10 cellular contexts compared by ENCODE assay signal in the genomic region with DNA sequence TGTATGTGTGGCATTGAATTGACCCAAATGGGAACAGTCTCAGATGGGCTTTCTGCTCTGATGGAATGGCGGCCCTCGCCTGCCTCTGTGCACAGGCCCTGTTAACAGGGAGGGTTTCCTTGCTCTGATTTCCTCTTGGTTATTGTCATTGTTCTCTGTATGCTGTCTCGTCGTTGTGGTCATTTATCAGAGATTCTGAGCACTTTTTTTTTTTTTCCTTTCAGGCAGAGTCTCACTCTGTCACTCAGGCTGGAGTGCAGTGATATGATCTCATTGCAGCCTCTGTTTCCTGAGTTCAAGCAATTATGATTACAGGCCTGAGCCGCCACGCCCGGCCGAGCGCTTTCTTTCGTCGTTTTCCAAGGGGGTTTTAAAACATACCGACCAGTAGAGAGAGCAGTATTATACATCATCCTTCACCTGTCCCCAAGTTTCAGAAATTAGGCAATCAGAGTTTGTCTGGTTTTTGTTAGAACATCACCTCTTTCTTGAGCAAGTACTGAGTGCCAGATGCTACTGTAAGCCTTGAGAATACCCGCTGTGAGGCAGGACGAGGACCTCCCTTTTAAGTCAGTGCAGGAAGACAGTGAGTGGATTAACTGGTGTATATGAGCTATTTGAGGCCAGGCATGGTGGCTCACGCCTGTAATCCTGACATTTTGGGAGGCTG. TPM values are rescaled to one million over a fixed set of nuclear protein-coding genes. Genes with fewer than 3 reads are reported as not detected.
DNase-seq lines count a peak whose midpoint lies in the region; ATAC-seq, FAIRE-seq and TF ChIP-seq lines count a peak whose summit lies in the region.
"Had no signal": no experiment of that assay in that cellular context is flagged by ENCODE, and none has a peak within 500 bp of the region (broad histone marks: within the 10 kb centered on the region; RNA-seq: fewer than 3 reads in every experiment).

No MANE protein-coding gene starts in this region.

- FAIRE-seq in GM12878 (lab: Jason Lieb, UNC) (no peak), urothelium cell line (lab: Jason Lieb, UNC) (no peak)
- FAIRE-seq: D721Med had no signal

- TF ChIP-seq CTCF in GM12878 (IDR thresholded peaks at IDR 0.05 in 2 of 3, conservative IDR thresholded peaks at IDR 0.05 in 1 of 3; ENCODE audit: control insufficient read depth in 2 of 3, extremely low read depth in 1 of 3, insufficient read depth in 1 of 3, low read depth in 3 of 3, low read length in 3 of 3) = no peak

- H3K4me3 Mint-ChIP-seq in naive B cell = peak overlapping the region; percentile 0 to 66 (median 39)

- CTCF ChIA-PET in HEK293T (lab: Yijun Ruan, JAX) (no interaction called here), GM12878 (lab: Yijun Ruan, JAX) (interaction anchor here (0.6 to 1.1 kb wide), 4 partner anchors 26 to 247 kb away, joined by 3 read pairs; no protein-coding TSS in a partner anchor)

- RAD21 ChIA-PET in GM12878 (lab: Charles Lee; ENCODE audit: unreplicated experiment) = no interaction called here

- peaks cover 31% of the 10 kb centered on the region for H3K79me2 ChIP-seq in GM12878 (ENCODE audit: control insufficient read depth, insufficient read depth, low read length)

- H3K27me3 ChIP-seq in BLaER1 = no peaks in the 10 kb centered on the region; the same call in 1 of the 2 replicates
- H3K27me3 ChIP-seq in GM12878 (replicated peaks in 1 of 2; ENCODE audit: control insufficient read depth in 2 of 2, insufficient read depth in 2 of 2, low read length in 1 of 2) = no peaks in the 10 kb centered on the region

- TF ChIP-seq RAD21 in GM12878 (IDR thresholded peaks at IDR 0.05; ENCODE audit: insufficient read depth, low read depth, low read length) = no peak

- TF ChIP-seq POLR2A in GM12878 (IDR thresholded peaks at IDR 0.05; ENCODE audit: low read depth, low read length) = no peak

- TF ChIP-seq EP300 in GM12878 (IDR thresholded peaks at IDR 0.05; ENCODE audit: borderline replicate concordance in 1 of 2, control insufficient read depth in 1 of 2, low read depth in 2 of 2, low read length in 2 of 2) = no peak

- POLR2A ChIA-PET in HEK293T (lab: Yijun Ruan, JAX) = no interaction called here
- POLR2A ChIA-PET in GM12878 (lab: Charles Lee) = interaction anchor here (0.5 kb wide), 1 partner anchor 232 kb away, joined by 3 read pairs; no protein-coding TSS in a partner anchor

- H3K4me1 ChIP-seq in BLaER1 (peaks cover 82% of the 10 kb centered on the region), GM12878 (ENCODE audit: control insufficient read depth, insufficient read depth, low read length) (peaks cover 38% of the 10 kb centered on the region)

- H3K4me2 ChIP-seq in BLaER1 = peak overlapping the region; percentile 92
- peak overlapping the region; percentile 36 for H3K4me2 ChIP-seq in GM12878 (ENCODE audit: control insufficient read depth, insufficient read depth)

- no peaks in the 10 kb centered on the region for H3K27me3 Mint-ChIP-seq in naive B cell

- no peak overlapping the region for H3K4me3 ChIP-seq in BLaER1
- H3K4me3 ChIP-seq in GM12878 = no peak overlapping the region

- H3K36me3 Mint-ChIP-seq in naive B cell = no peaks in the 10 kb centered on the region

- H3K4me1 Mint-ChIP-seq in naive B cell = peaks cover 52 to 68% (median 57%) of the 10 kb centered on the region in 3 donors

- SMC1A ChIA-PET in GM12878 (lab: Charles Lee; ENCODE audit: uncharacterized antibody, unreplicated experiment) = interaction anchor here (1.0 kb wide), 1 partner anchor 59 kb away, joined by 4 read pairs; no protein-coding TSS in a partner anchor

- H3K9me3 ChIP-seq in BLaER1 = no peaks in the 10 kb centered on the region
- H3K9me3 ChIP-seq in GM12878 (replicated peaks; ENCODE audit: control insufficient read depth, insufficient read depth, low read length) = no peaks in the 10 kb centered on the region

- no peak overlapping the region for H2AFZ ChIP-seq in GM12878 (ENCODE audit: control insufficient read depth, low read depth, low read length)

- H3K27ac Mint-ChIP-seq in naive B cell = peak overlapping the region in 5 of 6 donors; percentile 8 to 80 (median 36)

- ATAC-seq in GM12878 (peak; percentile 3), naive B cell (ENCODE audit: low read depth in 2 of 2) (peak; percentile 9 to 12)

- BruUV-seq in GM12878 (replicated peaks; lab: Mats Ljungman, UMichigan) = no TSS peak

- H3K27ac ChIP-seq in BLaER1 (peak overlapping the region; percentile 20), GM12878 (ENCODE audit: control insufficient read depth, insufficient read depth) (no peak overlapping the region)

- in situ Hi-C loops in GM12878 (cut with MboI) = no loop called here

- peaks cover 0 to 5% (median 0%) of the 10 kb centered on the region in 7 donors for H3K9me3 Mint-ChIP-seq in naive B cell

- H4K20me1 ChIP-seq in BLaER1 (peaks cover 66% of the 10 kb centered on the region), GM12878 (ENCODE audit: control insufficient read depth, insufficient read depth) (no peaks in the 10 kb centered on the region; the same call in 1 of the 2 replicates)

- DNase-seq in HEK293T (ENCODE audit: extremely low spot score) = no peak
- no peak for DNase-seq in GM12878 (ENCODE audit: low read depth, low spot score)
- no peak for DNase-seq in naive B cell
- DNase-seq in urothelium cell line (ENCODE audit: low spot score) = no peak
- DNase-seq in NCI-H1930 (lab: John Stamatoyannopoulos, UW) = no peak
- DNase-seq in stimulated activated naive CD4-positive, alpha-beta T cell (lab: John Stamatoyannopoulos, UW) = no peak
- DNase-seq in kidney tubule cell (ENCODE audit: low spot score) = no peak
- DNase-seq: NCI-H2029 had no signal

- H3K9ac ChIP-seq in BLaER1 (peak overlapping the region; percentile 49), GM12878 (ENCODE audit: control insufficient read depth, insufficient read depth, low read length) (no peak overlapping the region)

- WGBS in GM12878 (ENCODE audit: insufficient coverage, insufficient replicate concordance, low lambda C conversion rate, missing lambda C conversion rate) = 93% methylated on average over 15 of the region's 15 CpGs

- intact Hi-C loops in GM12878 (cut with micrococcal nuclease; ENCODE audit: unreplicated experiment) = loop anchor here (5.0 kb wide), 1 partner anchor 113 kb away; no protein-coding TSS in a partner anchor

- H3K36me3 ChIP-seq in BLaER1 (0 out of 2 replicates have a peak, but pooled peaks cover 7% of the 10 kb centered on the region), GM12878 (ENCODE audit: control insufficient read depth in 2 of 2, insufficient read depth in 2 of 2, low read length in 1 of 2) (peaks cover 0 to 6% of the 10 kb centered on the region in 2 experiments; a peak in 1 of 4 replicates)

TF ChIP-seq in HEK293T, 16 proteins besides CTCF, POLR2A, EP300 and RAD21 (continues in another document):
- TF ChIP-seq SP1 (IDR thresholded peaks at IDR 0.05) (no peak), BHLHE40 (IDR thresholded peaks at IDR 0.05; ENCODE audit: borderline replicate concordance) (no peak), SUZ12 (IDR thresholded peaks at IDR 0.05) (no peak), ELF4 (IDR thresholded peaks at IDR 0.05) (no peak), ARNT (IDR thresholded peaks at IDR 0.05) (no peak)

RNA-seq across cellular contexts. Expression of a gene that starts 6.5 kb away (rescaled TPM):
- total RNA-seq in GM12878 (2013; cell fraction: nucleolus; rRNA removed) = 24.3 and 24.9 TPM in 2 replicates
- 2.0 and 2.4 TPM in 2 replicates for total RNA-seq in GM12878 (2014; rRNA removed)
- total RNA-seq in GM12878 (2014; rRNA removed; fragmentation: Illumina TruSeq; extraction: Trizol) = 0.78 and 1.1 TPM in 2 replicates
- 6.9 and 8.4 TPM in 2 replicates for total RNA-seq in GM12878 (2021)
- polyA plus RNA-seq in GM12878 (2011; ENCODE audit: low read depth) = 4.6 TPM
- 5.9 and 14.2 TPM in 2 replicates for polyA plus RNA-seq in GM12878 (2011; rRNA removed)
- polyA plus RNA-seq in GM12878 (2011; cell fraction: cytosol; rRNA removed) = 25.5 and 35.2 TPM in 2 replicates
- 18.3 and 23.4 TPM in 2 replicates for polyA plus RNA-seq in GM12878 (2011; cell fraction: nucleus; rRNA removed)
- 12.2 and 14.0 TPM in 2 replicates for polyA plus RNA-seq in GM12878 (2012)
- 0.19 and 0.43 TPM in 2 replicates for polyA plus RNA-seq in GM12878 (2014; fragmentation: Illumina TruSeq; extraction: Trizol)
- polyA plus RNA-seq in GM12878 (2014; fragmentation: Nextera tagmentation; extraction: Ambion mirVana) = under 1 TPM; 0.05 to 0.33 TPM
- polyA plus RNA-seq in GM12878 (2014; rRNA removed) = 4.2 and 6.0 TPM in 2 replicates
- polyA plus RNA-seq in GM12878 (2016; fragmentation: Nextera tagmentation; extraction: Ambion mirVana) = 10 to 100 TPM; 11.8 TPM
- polyA minus RNA-seq in GM12878 (2011; rRNA and poly(A)+ RNA removed) = 9.7 and 19.3 TPM in 2 replicates
- polyA minus RNA-seq in GM12878 (2011; cell fraction: cytosol; rRNA and poly(A)+ RNA removed) = 12.7 and 14.5 TPM in 2 replicates
- polyA minus RNA-seq in GM12878 (2011; cell fraction: nucleus; rRNA and poly(A)+ RNA removed) = 3.3 and 7.9 TPM in 2 replicates
- 10 to 100 TPM in 4 of 6 donors, 1 to 10 TPM in 2; 6.5 to 20.9 (median 12.3) TPM for polyA plus RNA-seq in naive B cell (ENCODE audit: low read depth in 6 of 6)

RNA-seq across cellular contexts. Expression of a gene that starts 55.3 kb away (rescaled TPM):
- total RNA-seq in GM12878 (2013; cell fraction: nucleolus; rRNA removed) = 276 and 290 TPM in 2 replicates
- total RNA-seq in GM12878 (2014; rRNA removed) (154 and 166 TPM in 2 replicates), GM12878 (2014; rRNA removed; fragmentation: Illumina TruSeq; extraction: Trizol) (197 and 221 TPM in 2 replicates), GM12878 (2021) (232 and 251 TPM in 2 replicates)
- polyA plus RNA-seq in GM12878 (2011; ENCODE audit: low read depth) = 108 TPM
- polyA plus RNA-seq in GM12878 (2011; rRNA removed) (138 and 140 TPM in 2 replicates), GM12878 (2014; fragmentation: Illumina TruSeq; extraction: Trizol) (275 and 289 TPM in 2 replicates), GM12878 (2014; fragmentation: Nextera tagmentation; extraction: Ambion mirVana) (10 to 100 TPM; 17.6 to 52.4 TPM), GM12878 (2014; rRNA removed) (167 and 173 TPM in 2 replicates), GM12878 (2016; fragmentation: Nextera tagmentation; extraction: Ambion mirVana) (100 to 1,000 TPM in 1 of 2 experiments, 10 to 100 TPM in 1; 36.9 to 126 TPM), naive B cell (ENCODE audit: low read depth in 6 of 6) (100 to 1,000 TPM in 3 of 6 donors, 10 to 100 TPM in 3; 69.6 to 123 (median 94.4) TPM)
- 110 and 132 TPM in 2 replicates for polyA plus RNA-seq in GM12878 (2011; cell fraction: cytosol; rRNA removed)
- polyA plus RNA-seq in GM12878 (2011; cell fraction: nucleus; rRNA removed) = 251 and 346 TPM in 2 replicates
- polyA plus RNA-seq in GM12878 (2012) = 135 and 193 TPM in 2 replicates
- polyA minus RNA-seq in GM12878 (2011; rRNA and poly(A)+ RNA removed) = 127 and 134 TPM in 2 replicates
- polyA minus RNA-seq in GM12878 (2011; cell fraction: cytosol; rRNA and poly(A)+ RNA removed) = 52.5 and 58.8 TPM in 2 replicates
- 59.1 and 78.1 TPM in 2 replicates for polyA minus RNA-seq in GM12878 (2011; cell fraction: nucleus; rRNA and poly(A)+ RNA removed)
